8 cellular contexts compared by ENCODE assay signal in the genomic region with DNA sequence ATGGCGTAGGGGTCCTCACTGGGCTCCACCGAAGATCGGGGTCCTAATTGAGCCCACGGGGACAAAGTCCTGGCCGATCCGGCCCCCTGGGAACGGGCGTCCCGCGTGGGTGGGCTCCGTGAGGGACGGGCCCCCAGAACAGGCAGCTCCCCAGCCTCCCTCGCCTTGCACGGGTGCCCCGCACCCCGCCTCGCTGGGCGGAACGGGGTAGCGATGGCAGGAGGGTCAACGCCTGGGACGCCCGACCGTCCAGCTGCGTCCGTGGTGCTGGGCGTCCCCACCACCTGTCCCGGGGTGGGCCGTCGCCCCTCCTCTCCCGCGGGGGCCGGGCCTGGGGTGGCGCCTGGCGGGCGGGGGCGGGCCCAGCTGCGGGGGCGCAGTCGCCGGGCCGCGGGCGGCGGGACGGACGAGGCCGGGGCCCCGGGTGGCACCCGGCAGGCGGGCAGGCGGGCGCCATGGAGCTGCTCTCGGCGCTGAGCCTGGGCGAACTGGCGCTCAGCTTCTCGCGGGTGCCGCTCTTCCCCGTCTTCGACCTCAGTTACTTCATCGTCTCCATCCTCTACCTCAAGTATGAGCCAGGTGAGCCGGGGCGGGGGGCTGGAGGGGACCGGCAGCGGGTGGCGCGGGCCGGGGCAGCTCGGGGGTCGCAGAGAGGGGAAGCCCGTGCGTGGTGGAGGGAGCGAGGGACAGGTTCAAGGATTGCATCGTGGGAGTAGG. TPM values are rescaled to one million over a fixed set of nuclear protein-coding genes. Genes with fewer than 3 reads are reported as not detected.
DNase-seq lines count a peak whose midpoint lies in the region; ATAC-seq and TF ChIP-seq lines count a peak whose summit lies in the region.

A gene with protein sequence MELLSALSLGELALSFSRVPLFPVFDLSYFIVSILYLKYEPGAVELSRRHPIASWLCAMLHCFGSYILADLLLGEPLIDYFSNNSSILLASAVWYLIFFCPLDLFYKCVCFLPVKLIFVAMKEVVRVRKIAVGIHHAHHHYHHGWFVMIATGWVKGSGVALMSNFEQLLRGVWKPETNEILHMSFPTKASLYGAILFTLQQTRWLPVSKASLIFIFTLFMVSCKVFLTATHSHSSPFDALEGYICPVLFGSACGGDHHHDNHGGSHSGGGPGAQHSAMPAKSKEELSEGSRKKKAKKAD (plus strand): TSS at position 377 of the 717 bp plus-strand sequence. CDS start 79 bp downstream, at position 456.

- peak; percentile 30 for ATAC-seq in GM21723 (IDR thresholded peaks at IDR 0.05; ENCODE audit: unreplicated experiment)
- ATAC-seq in GM21367 (IDR thresholded peaks at IDR 0.05; ENCODE audit: unreplicated experiment): no peak

- H4K20me1 ChIP-seq in OCI-LY3 (ENCODE audit: insufficient read depth, low read length): peaks cover 26% of the 10 kb centered on the region

- H3K27me3 ChIP-seq in OCI-LY3 (ENCODE audit: low read depth, low read length): no peaks in the 10 kb centered on the region
- no peaks in the 10 kb centered on the region for H3K27me3 ChIP-seq in ovary

- H3K4me2 ChIP-seq in OCI-LY3 (ENCODE audit: low read length): peak within 1 kb of the TSS; percentile 97

- H3K9me3 ChIP-seq in OCI-LY3 (ENCODE audit: insufficient read depth, low read length): no peaks in the 10 kb centered on the region
- no peaks in the 10 kb centered on the region for H3K9me3 ChIP-seq in ovary

- TF ChIP-seq POLR2A in ovary (IDR thresholded peaks at IDR 0.05): no peak

- DNase-seq in C1 segment of cervical spinal cord (lab: John Stamatoyannopoulos, UW): peak in 11 of 14 donors; percentile 11 to 54 (median 37)
- DNase-seq in activated naive CD4-positive, alpha-beta T cell treated with Interleukin-2 at 50 U/mL for 16 hours: peak; percentile 48
- peak; percentile 54 for DNase-seq in glutamatergic neuron
- peak; percentile 46 to 68 (median 58) for DNase-seq in ovary
- DNase-seq in MV-4-11 (lab: John Stamatoyannopoulos, UW): no peak

- peaks cover 12% of the 10 kb centered on the region for H3K4me1 Mint-ChIP-seq in glutamatergic neuron (ENCODE audit: low read depth, unreplicated experiment)

- peak within 1 kb of the TSS; percentile 97 for H3K4me3 Mint-ChIP-seq in glutamatergic neuron (ENCODE audit: unreplicated experiment)

- peak within 1 kb of the TSS; percentile 85 for H2AFZ ChIP-seq in OCI-LY3 (ENCODE audit: low read depth, low read length)

- intact Hi-C loops in ovary (cut with DNase I): no loop called here

- TF ChIP-seq CTCF in OCI-LY3 (IDR thresholded peaks at IDR 0.05; ENCODE audit: low read depth, low read length) (no peak), glutamatergic neuron (IDR thresholded peaks at IDR 0.05; ENCODE audit: partially characterized antibody, unreplicated experiment) (no peak), ovary (IDR thresholded peaks at IDR 0.05) (no peak)

- peaks cover 28% of the 10 kb centered on the region for H3K36me3 ChIP-seq in OCI-LY3 (replicated peaks; ENCODE audit: low read depth, low read length)
- no peaks in the 10 kb centered on the region for H3K36me3 ChIP-seq in ovary

- peaks cover 37% of the 10 kb centered on the region for H3K79me2 ChIP-seq in OCI-LY3 (ENCODE audit: low read length)

- H3K36me3 Mint-ChIP-seq in glutamatergic neuron (ENCODE audit: unreplicated experiment): no peaks in the 10 kb centered on the region

- peaks cover 6% of the 10 kb centered on the region for H3K27me3 Mint-ChIP-seq in glutamatergic neuron (ENCODE audit: unreplicated experiment)

- peaks cover 9% of the 10 kb centered on the region for H3K9me3 Mint-ChIP-seq in glutamatergic neuron (ENCODE audit: unreplicated experiment)

- peaks cover 14% of the 10 kb centered on the region for H3K4me1 ChIP-seq in OCI-LY3 (ENCODE audit: low read length)
- H3K4me1 ChIP-seq in ovary (ENCODE audit: insufficient read depth): peaks cover 11% of the 10 kb centered on the region

- H3K9ac ChIP-seq in OCI-LY3 (ENCODE audit: low read length): peak within 1 kb of the TSS; percentile 93

- H3K4me3 ChIP-seq in OCI-LY3 (ENCODE audit: low read length) (peak within 1 kb of the TSS; percentile 97), ovary (peak within 1 kb of the TSS; percentile 80)

- peak within 1 kb of the TSS; percentile 97 for H3K27ac Mint-ChIP-seq in glutamatergic neuron (ENCODE audit: unreplicated experiment)

- H3K27ac ChIP-seq in OCI-LY3 (ENCODE audit: low read length): peak within 1 kb of the TSS; percentile 74
- peak within 1 kb of the TSS; percentile 76 to 94 for H3K27ac ChIP-seq in ovary

- 0 to 1% (median 1%) methylated on average over 38 to 76 of the region's 76 CpGs for WGBS in ovary, 3 donors

- no peak for TF ChIP-seq EP300 in ovary (IDR thresholded peaks at IDR 0.05)

RNA-seq across cellular contexts. Expression of the gene that starts here (rescaled TPM):
- total RNA-seq in glutamatergic neuron (ENCODE audit: unreplicated experiment): 7.1 TPM
- total RNA-seq in ovary: 1 to 10 TPM in 6 of 7 donors, under 1 TPM in 1; 0.83 to 7.5 (median 3.9) TPM
- polyA plus RNA-seq in ovary: 1 to 10 TPM; 2.2 to 3.1 TPM
